In genomic region chr11:100068116-100068515, GRCh38 we compare ENCODE assay signal across 15 cellular contexts.
DNase-seq lines count a peak whose midpoint lies in the region; ATAC-seq and TF ChIP-seq lines count a peak whose summit lies in the region.
"Had no signal": no experiment of that assay in that cellular context is flagged by ENCODE, and none has a peak within 500 bp of the region (broad histone marks: within the 10 kb centered on the region; RNA-seq: fewer than 3 reads in every experiment).

No MANE protein-coding gene starts in this region.

- intact Hi-C loops in psoas muscle (cut with DNase I): no loop called here

- WGBS in smooth muscle cell (ENCODE audit: low lambda C conversion rate): 79% methylated on average over 4 of the region's 4 CpGs
- 78% methylated on average over 2 of the region's 4 CpGs for WGBS in mesenchymal stem cell
- WGBS in psoas muscle, 3 donors: 58 to 68% (median 62%) methylated on average over 4 of the region's 4 CpGs

- H3K4me1 ChIP-seq in smooth muscle cell (ENCODE audit: low read depth) (no peaks in the 10 kb centered on the region), mesenchymal stem cell (ENCODE audit: control insufficient read depth, insufficient read depth, low read depth, low read length) (no peaks in the 10 kb centered on the region), psoas muscle (no peaks in the 10 kb centered on the region)

- H2BK15ac ChIP-seq in mesenchymal stem cell (ENCODE audit: low read depth, poor library complexity, severe bottlenecking): no peak overlapping the region

- H3K23ac ChIP-seq in mesenchymal stem cell (ENCODE audit: low read length in 2 of 2): no peak overlapping the region

- no peak overlapping the region for H3K9ac ChIP-seq in smooth muscle cell (ENCODE audit: low read depth)
- no peak overlapping the region for H3K9ac ChIP-seq in mesenchymal stem cell (ENCODE audit: low read length)

- no peak overlapping the region for H3K14ac ChIP-seq in mesenchymal stem cell (ENCODE audit: low read length in 2 of 2)

- TF ChIP-seq CTCF in epithelial cell of esophagus (IDR thresholded peaks at IDR 0.05; ENCODE audit: insufficient read depth, low read depth, low read length, missing control alignments) (no peak), smooth muscle cell (IDR thresholded peaks at IDR 0.05; ENCODE audit: borderline replicate concordance, insufficient read depth, poor library complexity, severe bottlenecking) (no peak), psoas muscle (IDR thresholded peaks at IDR 0.05) (no peak)

- H2BK120ac ChIP-seq in mesenchymal stem cell (ENCODE audit: low read depth, low read length): no peak overlapping the region

- H3K36me3 ChIP-seq in smooth muscle cell (ENCODE audit: low read depth) (no peaks in the 10 kb centered on the region), mesenchymal stem cell (ENCODE audit: control insufficient read depth in 1 of 2, insufficient read depth in 2 of 2, low read depth in 1 of 2, low read length in 2 of 2) (no peaks in the 10 kb centered on the region), psoas muscle (ENCODE audit: insufficient read depth in 1 of 2, low read depth in 1 of 2) (no peaks in the 10 kb centered on the region)

- no peak overlapping the region for H2AK5ac ChIP-seq in mesenchymal stem cell (ENCODE audit: low read length, severe bottlenecking)

- no peak overlapping the region for H2BK5ac ChIP-seq in mesenchymal stem cell (ENCODE audit: low read depth, low read length, poor library complexity, severe bottlenecking)

- no peak overlapping the region for H4K8ac ChIP-seq in mesenchymal stem cell (ENCODE audit: low read length)

- H3K4ac ChIP-seq in mesenchymal stem cell (ENCODE audit: low read depth in 1 of 2, low read length in 2 of 2): no peak overlapping the region

- H3K4me3 ChIP-seq in epithelial cell of esophagus (ENCODE audit: low read length) (no peak overlapping the region), smooth muscle cell (no peak overlapping the region), mesenchymal stem cell (ENCODE audit: insufficient read depth in 1 of 2, low read depth in 1 of 2, low read length in 2 of 2) (no peak overlapping the region), psoas muscle (no peak overlapping the region)

- H3K79me1 ChIP-seq in mesenchymal stem cell (replicated peaks; ENCODE audit: low read length, poor library complexity, severe bottlenecking): no peaks in the 10 kb centered on the region

- H4K20me1 ChIP-seq in smooth muscle cell (ENCODE audit: low read depth): no peaks in the 10 kb centered on the region

- H3K18ac ChIP-seq in mesenchymal stem cell (ENCODE audit: low read depth in 1 of 2, low read length in 2 of 2): no peak overlapping the region

- peak; percentile 17 for DNase-seq in DMS 273 (lab: John Stamatoyannopoulos, UW; ENCODE audit: unreplicated experiment)
- no peak for DNase-seq in DMS 273 treated with DMSO at 0.1 percent for 48 hours (lab: John Stamatoyannopoulos, UW)
- peak; percentile 21 for DNase-seq in NCI-H2171 (lab: John Stamatoyannopoulos, UW)
- DNase-seq in epithelial cell of esophagus (ENCODE audit: low read depth): peak; percentile 65
- DNase-seq in smooth muscle cell (lab: John Stamatoyannopoulos, UW; ENCODE audit: unreplicated experiment): no peak
- no peak for DNase-seq in mesenchymal stem cell
- DNase-seq in psoas muscle: no peak
- DNase-seq: CD8-positive, alpha-beta T cell; COR-L47; DMS53; GF-D8; HCEC 1CT; HFFc6 had no signal

- H3K27ac ChIP-seq in smooth muscle cell (ENCODE audit: low read depth) (no peak overlapping the region), mesenchymal stem cell (ENCODE audit: low read length, poor library complexity, severe bottlenecking) (no peak overlapping the region), psoas muscle (no peak overlapping the region)
- H3K27ac ChIP-seq: 22Rv1 had no signal

- no peak overlapping the region for H2BK12ac ChIP-seq in mesenchymal stem cell (ENCODE audit: low read length in 2 of 2)

- no peak overlapping the region for H4K91ac ChIP-seq in mesenchymal stem cell (ENCODE audit: low read length)

- no peak for ATAC-seq in GM21619 (IDR thresholded peaks at IDR 0.05; ENCODE audit: unreplicated experiment)
- ATAC-seq in psoas muscle: no peak
- ATAC-seq: CD8-positive, alpha-beta T cell had no signal

- H3K4me2 ChIP-seq in smooth muscle cell (peak overlapping the region; percentile 12), mesenchymal stem cell (ENCODE audit: low read length, poor library complexity, severe bottlenecking) (no peak overlapping the region)

- no peaks in the 10 kb centered on the region for H3K27me3 ChIP-seq in smooth muscle cell (ENCODE audit: low read depth)
- no peaks in the 10 kb centered on the region for H3K27me3 ChIP-seq in mesenchymal stem cell (ENCODE audit: control insufficient read depth in 1 of 2, insufficient read depth in 1 of 2, low read length in 2 of 2)
- H3K27me3 ChIP-seq in psoas muscle (ENCODE audit: insufficient read depth in 3 of 3, low read length in 2 of 3): no peaks in the 10 kb centered on the region

- H2AFZ ChIP-seq in smooth muscle cell (ENCODE audit: low read depth): no peak overlapping the region
- H2AFZ ChIP-seq in mesenchymal stem cell (ENCODE audit: low read depth, low read length): no peak overlapping the region

- no peaks in the 10 kb centered on the region for H3K9me3 ChIP-seq in smooth muscle cell (replicated peaks; ENCODE audit: low read depth)
- no peaks in the 10 kb centered on the region for H3K9me3 ChIP-seq in mesenchymal stem cell (ENCODE audit: control insufficient read depth, low read length)
- H3K9me3 ChIP-seq in psoas muscle: no peaks in the 10 kb centered on the region

- H3F3A ChIP-seq in smooth muscle cell (ENCODE audit: low read depth): no peaks in the 10 kb centered on the region

- H3K79me2 ChIP-seq in smooth muscle cell (ENCODE audit: low read depth): no peaks in the 10 kb centered on the region

Comparison
In these comparisons a context has a peak if more than half of its experiments do, and no peak if none do; other contexts are left out.
1. DNase-seq: peak in DMS 273 (single experiment), NCI-H2171 (single experiment) and epithelial cell of esophagus (single experiment); none in DMS 273 treated with DMSO at 0.1 percent for 48 hours (single experiment), smooth muscle cell (single experiment), mesenchymal stem cell (single experiment) and psoas muscle (0 of 2).